Comparison of ENCODE assay signal across 8 cellular contexts in genomic region chr13:35630551-35631275, GRCh38.
DNase-seq lines count a peak whose midpoint lies in the region; ATAC-seq and TF ChIP-seq lines count a peak whose summit lies in the region.

No MANE protein-coding gene starts in this region.

- H3K27me3 ChIP-seq in AG04450 (ENCODE audit: control insufficient read depth, insufficient read depth, low read length) (no peaks in the 10 kb centered on the region), tibial artery (no peaks in the 10 kb centered on the region)

- H3K9me3 ChIP-seq in AG04450 (ENCODE audit: control insufficient read depth, insufficient read depth, low read length): no peaks in the 10 kb centered on the region
- no peaks in the 10 kb centered on the region for H3K9me3 ChIP-seq in tibial artery

- H3K36me3 ChIP-seq in tibial artery: peaks cover 0 to 7% (median 0%) of the 10 kb centered on the region in 3 donors

- TF ChIP-seq CTCF in AG04450 (IDR thresholded peaks at IDR 0.05; ENCODE audit: low read depth, low read length) (peak; percentile 87), tibial artery (IDR thresholded peaks at IDR 0.05) (peak; percentile 51 to 62)

- intact Hi-C loops in tibial artery (cut with DNase I; ENCODE audit: low total_unique reads): no loop called here

- CTCF ChIA-PET in AG04450 (lab: Charles Lee): interaction anchor here (0.6 to 9.7 kb wide), 57 partner anchors 8 to 684 kb away, joined by 3 to 234 read pairs (median 4); no protein-coding TSS in a partner anchor

- POLR2A ChIA-PET in AG04450 (lab: Yijun Ruan, JAX): no interaction called here

- peak; percentile 16 for DNase-seq in AG04450 (ENCODE audit: low read depth, low spot score)
- DNase-seq in NCI-H1694 treated with DMSO at 0.1 percent for 48 hours (lab: John Stamatoyannopoulos, UW): peak; percentile 61
- peak; percentile 58 for DNase-seq in astrocyte of the hippocampus (ENCODE audit: low read depth, low spot score)
- DNase-seq in iPS-NIHi7 (ENCODE audit: extremely low spot score): peak; percentile 69
- no peak for DNase-seq in tibial artery

- H3K4me1 ChIP-seq in tibial artery: no peaks in the 10 kb centered on the region

- H3K27ac ChIP-seq in AG04450 (ENCODE audit: low read depth, low read length) (no peak overlapping the region), tibial artery (no peak overlapping the region)

- ATAC-seq in GM18498 (IDR thresholded peaks at IDR 0.05; ENCODE audit: unreplicated experiment) (peak; percentile 89), HG02884 (IDR thresholded peaks at IDR 0.05; ENCODE audit: unreplicated experiment) (peak; percentile 90), GM18520 (IDR thresholded peaks at IDR 0.05; ENCODE audit: unreplicated experiment) (no peak)

- no peak overlapping the region for H3K4me3 ChIP-seq in AG04450 (ENCODE audit: low read depth, low read length)
- no peak overlapping the region for H3K4me3 ChIP-seq in tibial artery

Comparison
In these comparisons a context has a peak if more than half of its experiments do, and no peak if none do; other contexts are left out.
1. DNase-seq: peak in AG04450 (single experiment), NCI-H1694 treated with DMSO at 0.1 percent for 48 hours (single experiment), astrocyte of the hippocampus (single experiment) and iPS-NIHi7 (single experiment); none in tibial artery (0 of 2).